ENCODE assay signal across 33 cellular contexts in genomic region chrX:146449243-146449642, GRCh38.
DNase-seq lines count a peak whose midpoint lies in the region; ATAC-seq, FAIRE-seq and TF ChIP-seq lines count a peak whose summit lies in the region.
"Had no signal": no experiment of that assay in that cellular context is flagged by ENCODE, and none has a peak within 500 bp of the region (broad histone marks: within the 10 kb centered on the region; RNA-seq: fewer than 3 reads in every experiment).

No MANE protein-coding gene starts in this region.

- no peak for TF ChIP-seq POLR2A in HepG2 (IDR thresholded peaks at IDR 0.05; ENCODE audit: insufficient read depth in 1 of 2, low read depth in 2 of 2, low read length in 2 of 2)
- no peak for TF ChIP-seq POLR2A in right lobe of liver (IDR thresholded peaks at IDR 0.05)

- no peak overlapping the region for H3K4me2 ChIP-seq in HepG2 (ENCODE audit: low read depth, low read length)
- H3K4me2 ChIP-seq: A549; BLaER1; BLaER1 treated with 17β-estradiol and CSF1 and Interleukin-3, amounts not matched to agents 10 nM and 100 nM had no signal

- TF ChIP-seq RAD21 in liver (IDR thresholded peaks at IDR 0.05), result peak in 1 of 2 donors; percentile 29
- TF ChIP-seq RAD21 in HepG2 (CRISPR knock-in tag; IDR thresholded peaks at IDR 0.05), result no peak

- FAIRE-seq in HepG2 (lab: Jason Lieb, UNC), result no peak
- FAIRE-seq: A204.1, A549, D721Med had no signal

- no peaks in the 10 kb centered on the region for H3K79me2 ChIP-seq in HepG2 (ENCODE audit: insufficient read depth, low read length)

- no peak overlapping the region for H3K4me3 ChIP-seq in liver (ENCODE audit: low read depth in 1 of 3, low read length in 3 of 3)
- H3K4me3 ChIP-seq in HepG2 (replicated peaks in 1 of 3; ENCODE audit: insufficient read depth in 1 of 3, low read depth in 2 of 3, low read length in 3 of 3), result no peak overlapping the region
- H3K4me3 ChIP-seq in right lobe of liver, result no peak overlapping the region
- H3K4me3 ChIP-seq: A549; BLaER1; BLaER1 treated with 17β-estradiol and CSF1 and Interleukin-3, amounts not matched to agents 10 nM and 100 nM had no signal

- H3K27ac ChIP-seq in liver (ENCODE audit: low read depth in 1 of 2, low read length in 2 of 2) (no peak overlapping the region), HepG2 (ENCODE audit: extremely low read length, insufficient read depth, low read length) (no peak overlapping the region), right lobe of liver (peak overlapping the region in 2 of 3 donors; percentile 34 to 49)
- H3K27ac ChIP-seq: 22Rv1; A549; BLaER1; BLaER1 treated with 17β-estradiol and CSF1 and Interleukin-3, amounts not matched to agents 10 nM and 100 nM; C4-2B had no signal

- H3K36me3 ChIP-seq in liver (ENCODE audit: control insufficient read depth in 4 of 4, insufficient read depth in 3 of 4, low read depth in 1 of 4, low read length in 3 of 4) (no peaks in the 10 kb centered on the region), HepG2 (replicated peaks in 1 of 2; ENCODE audit: control insufficient read depth in 1 of 2, insufficient read depth in 2 of 2, low read length in 2 of 2) (no peaks in the 10 kb centered on the region), right lobe of liver (no peaks in the 10 kb centered on the region)
- H3K36me3 ChIP-seq: BE2C; BLaER1; BLaER1 treated with 17β-estradiol and CSF1 and Interleukin-3, amounts not matched to agents 10 nM and 100 nM had no signal

- POLR2A ChIA-PET in HepG2 (lab: Yijun Ruan, JAX), result no interaction called here

- CTCF ChIA-PET in HepG2 (lab: Yijun Ruan, JAX; ENCODE audit: low intra/inter-chr PET ratio, low total read pairs), result no interaction called here

- H3K27me3 ChIP-seq in liver (ENCODE audit: control insufficient read depth in 4 of 4, insufficient read depth in 4 of 4, low read length in 3 of 4) (no peaks in the 10 kb centered on the region), HepG2 (ENCODE audit: control insufficient read depth in 1 of 2, insufficient read depth in 2 of 2, low read length in 2 of 2) (no peaks in the 10 kb centered on the region), right lobe of liver (no peaks in the 10 kb centered on the region)
- H3K27me3 ChIP-seq: BE2C had no signal

- no TSS peak for BruUV-seq in HepG2 (replicated peaks; lab: Mats Ljungman, UMichigan)

- no peak overlapping the region for H2AFZ ChIP-seq in HepG2 (ENCODE audit: low read length)

- H4K20me1 ChIP-seq in HepG2 (ENCODE audit: insufficient read depth, low read length), result no peaks in the 10 kb centered on the region
- H4K20me1 ChIP-seq: BLaER1; BLaER1 treated with 17β-estradiol and CSF1 and Interleukin-3, amounts not matched to agents 10 nM and 100 nM had no signal

- H3K4me1 ChIP-seq in liver (ENCODE audit: control insufficient read depth in 4 of 4, insufficient read depth in 4 of 4, low read length in 3 of 4) (peaks cover 2 to 19% (median 8%) of the 10 kb centered on the region in 4 donors), HepG2 (ENCODE audit: insufficient read depth, low read length) (no peaks in the 10 kb centered on the region), right lobe of liver (peaks cover 0 to 9% (median 2%) of the 10 kb centered on the region in 4 donors)
- H3K4me1 ChIP-seq: A549; BE2C; BLaER1; BLaER1 treated with 17β-estradiol and CSF1 and Interleukin-3, amounts not matched to agents 10 nM and 100 nM; Caco-2 had no signal

- DNase-seq in HepG2 (ENCODE audit: low spot score), result no peak
- peak; percentile 41 for DNase-seq in left lobe of liver (ENCODE audit: low spot score)
- no peak for DNase-seq in right lobe of liver
- DNase-seq in stimulated activated CD4-positive, alpha-beta T cell treated with anti-CD3 and anti-CD28 coated beads, Interleukin-1b, Interleukin-23, amount 100 ng/mL, for 48 hours, result no peak
- no peak for DNase-seq in NCI-H1436 treated with DMSO at 0.1 percent for 48 hours (lab: John Stamatoyannopoulos, UW)
- DNase-seq: 8988T; ACHN; AML-193; BE2C; C1 segment of cervical spinal cord; Caco-2; Calu3; CD4-positive, alpha-beta memory T cell; CD4-positive, alpha-beta T cell; CD4-positive, CD25-positive, alpha-beta regulatory T cell; CD8-positive, alpha-beta memory T cell; CD8-positive, alpha-beta T cell; COR-L47; DMS 273 treated with DMSO at 0.1 percent for 48 hours; DMS153; DMS53; DMS79; DMS79 treated with DMSO at 0.1 percent for 48 hours; DND-41; EL had no signal

- WGBS in liver, result 34% methylated on average over 3 of the region's 3 CpGs
- WGBS in HepG2 (ENCODE audit: low lambda C conversion rate), result 14% methylated on average over 3 of the region's 3 CpGs
- 26% methylated on average over 3 of the region's 3 CpGs for WGBS in right lobe of liver (ENCODE audit: insufficient coverage, low coverage, low lambda C conversion rate, missing lambda C conversion rate)

- intact Hi-C loops in HepG2 (cut with micrococcal nuclease; ENCODE audit: unreplicated experiment), result no loop called here
- intact Hi-C loops in right lobe of liver (cut with DNase I), result no loop called here

- H3K9ac ChIP-seq in liver (ENCODE audit: low read depth in 1 of 2, low read length in 2 of 2) (no peak overlapping the region), HepG2 (ENCODE audit: insufficient read depth, low read depth, low read length) (no peak overlapping the region)
- H3K9ac ChIP-seq: BLaER1; BLaER1 treated with 17β-estradiol and CSF1 and Interleukin-3, amounts not matched to agents 10 nM and 100 nM had no signal

- in situ Hi-C loops in HepG2 (cut with HindIII; ENCODE audit: extremely low pct_ligation_motif_present, low pct_unique_long_range_greater_than_20kb), result no loop called here

- H3K9me3 ChIP-seq in liver (ENCODE audit: control insufficient read depth in 4 of 4, low read length in 3 of 4) (no peaks in the 10 kb centered on the region), HepG2 (ENCODE audit: low read length) (peaks cover 63% of the 10 kb centered on the region), right lobe of liver (no peaks in the 10 kb centered on the region)
- H3K9me3 ChIP-seq: A549, BE2C, Caco-2 had no signal

- TF ChIP-seq CTCF in liver (IDR thresholded peaks at IDR 0.05; ENCODE audit: low read depth, low read length, missing input control) (no peak), HepG2 (CRISPR knock-in tag; IDR thresholded peaks at IDR 0.05) (no peak), right lobe of liver (IDR thresholded peaks at IDR 0.05) (no peak)

- ATAC-seq in HepG2 (no peak), left lobe of liver (peak; percentile 82), right lobe of liver (peak; percentile 88 to 98 (median 88))
- ATAC-seq: A549; CD8-positive, alpha-beta T cell had no signal

- TF ChIP-seq EP300 in HepG2 (IDR thresholded peaks at IDR 0.05; ENCODE audit: low read depth in 2 of 2, low read length in 2 of 2), result no peak
- no peak for TF ChIP-seq EP300 in HepG2 (CRISPR knock-in tag; IDR thresholded peaks at IDR 0.05; ENCODE audit: borderline replicate concordance)

TF ChIP-seq in liver, 16 proteins besides CTCF, POLR2A, EP300 and RAD21 (continues in another document):
- TF ChIP-seq REST (IDR thresholded peaks at IDR 0.05) (no peak), NR2F2 (IDR thresholded peaks at IDR 0.05) (no peak), HNF4A (conservative IDR thresholded peaks at IDR 0.05) (peak; percentile 64 to 65)

TF ChIP-seq in HepG2, 621 proteins besides CTCF, POLR2A, EP300 and RAD21:
- no peak for TF ChIP-seq ZNF282 (IDR thresholded peaks at IDR 0.05; ENCODE audit: partially characterized antibody)
- TF ChIP-seq E2F1 (CRISPR knock-in tag; IDR thresholded peaks at IDR 0.05), result no peak
- no peak for TF ChIP-seq MAFF (IDR thresholded peaks at IDR 0.05; ENCODE audit: low read depth, low read length)
- TF ChIP-seq IKZF4 (CRISPR knock-in tag; IDR thresholded peaks at IDR 0.05; ENCODE audit: borderline replicate concordance, low read depth, not compliant biosample characterization), result no peak
- no peak for TF ChIP-seq ZBTB42 (CRISPR knock-in tag; IDR thresholded peaks at IDR 0.05)
- no peak for TF ChIP-seq ZNF414 (CRISPR knock-in tag; IDR thresholded peaks at IDR 0.05)
- TF ChIP-seq FOXM1 (CRISPR knock-in tag; IDR thresholded peaks at IDR 0.05), result no peak
- no peak for TF ChIP-seq ZFYVE20 (CRISPR knock-in tag; IDR thresholded peaks at IDR 0.05; ENCODE audit: borderline replicate concordance, low read depth)
- no peak for TF ChIP-seq ZNF816 (CRISPR knock-in tag; IDR thresholded peaks at IDR 0.05; ENCODE audit: borderline replicate concordance)
- TF ChIP-seq ZNF550 (CRISPR knock-in tag; IDR thresholded peaks at IDR 0.05; ENCODE audit: borderline replicate concordance), result no peak

Comparison
In these comparisons a context has a peak if more than half of its experiments do, and no peak if none do; other contexts are left out.
1. H3K27ac ChIP-seq: peak in right lobe of liver (2 of 3); none in liver (0 of 2) and HepG2 (single experiment).